Comparison of ENCODE assay signal across 8 cellular contexts in genomic region chr1:151716771-151717631, GRCh38. TPM values are rescaled to one million over a fixed set of nuclear protein-coding genes. Genes with fewer than 3 reads are reported as not detected.
DNase-seq lines count a peak whose midpoint lies in the region; ATAC-seq and FAIRE-seq lines count a peak whose summit lies in the region.

Gene CELF3, minus strand, starts transcription at chr1:151716803. Its CDS starts 783 bp downstream, at chr1:151716020.

- DNase-seq in D341Med (ENCODE audit: low spot score) (peak; percentile 93), NCI-H1105 (lab: John Stamatoyannopoulos, UW) (peak; percentile 99), T-helper 17 cell (peak in 1 of 3 donors; percentile 18), urothelium cell line (ENCODE audit: low spot score) (peak; percentile 64), HT-29 (ENCODE audit: low spot score) (no peak)

- H3K4me3 ChIP-seq in iPS-15b (ENCODE audit: low read depth, low read length) = peak within 1 kb of the TSS; percentile 49

- peaks cover 10% of the 10 kb centered on the region for H3K36me3 Mint-ChIP-seq in T-helper 17 cell (ENCODE audit: low read depth)

- H3K4me1 Mint-ChIP-seq in T-helper 17 cell = peaks cover 22% of the 10 kb centered on the region

- H3K9ac ChIP-seq in iPS-15b (ENCODE audit: low read depth, low read length) = peak within 1 kb of the TSS; percentile 47

- no peak for FAIRE-seq in urothelium cell line (lab: Jason Lieb, UNC)

- H3K4me1 ChIP-seq in iPS-15b (ENCODE audit: control insufficient read depth, insufficient read depth, low read length) = peaks cover 9% of the 10 kb centered on the region

- peak within 1 kb of the TSS; percentile 63 for H3K4me3 Mint-ChIP-seq in T-helper 17 cell

- peaks cover 45% of the 10 kb centered on the region for H3K27me3 ChIP-seq in iPS-15b (ENCODE audit: control insufficient read depth, insufficient read depth, low read length)

- peaks cover 83% of the 10 kb centered on the region for H3K27me3 Mint-ChIP-seq in T-helper 17 cell

- H3K9me3 ChIP-seq in T-helper 17 cell (ENCODE audit: control insufficient read depth, low read length, poor library complexity, severe bottlenecking) = no peaks in the 10 kb centered on the region
- no peaks in the 10 kb centered on the region for H3K9me3 ChIP-seq in iPS-15b (ENCODE audit: control insufficient read depth, insufficient read depth, low read length)

- no peak within 1 kb of the TSS for H3K27ac Mint-ChIP-seq in T-helper 17 cell

- no peaks in the 10 kb centered on the region for H3K36me3 ChIP-seq in iPS-15b (ENCODE audit: control insufficient read depth, insufficient read depth, low read length)

- ATAC-seq in T-helper 17 cell (peak; percentile 46), GM18861 (IDR thresholded peaks at IDR 0.05; ENCODE audit: unreplicated experiment) (no peak), HG02642 (IDR thresholded peaks at IDR 0.05; ENCODE audit: poor library complexity, unreplicated experiment) (no peak)

RNA-seq across cellular contexts. Expression of gene CELF3, which starts in this region (rescaled TPM):
- under 1 TPM in 1 of 2 donors, not detected in 1; 0.34 TPM for total RNA-seq in T-helper 17 cell
- 0.08 and 0.97 TPM in 2 replicates for total RNA-seq in HT-29 (2014; rRNA removed; shearing (Covaris generic))

Comparison
In these comparisons a context has a peak if more than half of its experiments do, and no peak if none do; other contexts are left out.
1. Peak in ATAC-seq in T-helper 17 cell; RNA of the gene not detected or under 1 TPM.